8 cellular contexts compared by ENCODE assay signal in genomic region chr4:128831526-128832252, GRCh38. TPM values are rescaled to one million over a fixed set of nuclear protein-coding genes. Genes with fewer than 3 reads are reported as not detected.
A peak's percentile ranks its signal among the peaks of the same experiment; 100 is the strongest.
DNase-seq lines count a peak whose midpoint lies in the region; ATAC-seq and TF ChIP-seq lines count a peak whose summit lies in the region.

No MANE protein-coding gene starts in this region.

- H3K4me1 ChIP-seq in right atrium auricular region: peaks cover 0 to 71% of the 10 kb centered on the region in 2 donors
- H3K4me1 ChIP-seq in MM.1S (ENCODE audit: low read length): peaks cover 70% of the 10 kb centered on the region

- H3K27ac ChIP-seq in right atrium auricular region (peak overlapping the region; percentile 46 to 61), MM.1S (ENCODE audit: low read length) (peak overlapping the region; percentile 66; the same call in 1 of the 2 replicates)

- intact Hi-C loops in Right ventricle myocardium inferior (cut with DNase I): no loop called here
- intact Hi-C loops in Right ventricle myocardium superior (cut with DNase I): no loop called here

- peaks cover 33% of the 10 kb centered on the region for H4K20me1 ChIP-seq in MM.1S (ENCODE audit: insufficient read depth, low read length)

- H3K79me2 ChIP-seq in MM.1S (ENCODE audit: low read length): peaks cover 100% of the 10 kb centered on the region

- no peak overlapping the region for H3K9ac ChIP-seq in MM.1S (ENCODE audit: low read length)

- H2AFZ ChIP-seq in MM.1S (ENCODE audit: low read length): no peak overlapping the region

- DNase-seq in right atrium auricular region (ENCODE audit: low spot score) (no peak), Right ventricle myocardium inferior (ENCODE audit: missing footprints) (no peak), MM.1S (no peak), dermis blood vessel endothelial cell (peak; percentile 33), renal cortical epithelial cell (ENCODE audit: low read depth) (peak; percentile 54), NAMALWA (ENCODE audit: low spot score) (no peak), Right ventricle myocardium superior (no peak), mesenteric fat pad (ENCODE audit: low spot score) (no peak)

- H3K27me3 ChIP-seq in right atrium auricular region: no peaks in the 10 kb centered on the region
- no peaks in the 10 kb centered on the region for H3K27me3 ChIP-seq in MM.1S (replicated peaks; ENCODE audit: insufficient read depth, low read length)

- no peak for ATAC-seq in Right ventricle myocardium inferior
- ATAC-seq in Right ventricle myocardium superior (ENCODE audit: poor library complexity): no peak

- H3K4me2 ChIP-seq in MM.1S (ENCODE audit: low read depth, low read length): peak overlapping the region; percentile 47

- H3K9me2 ChIP-seq in MM.1S (replicated peaks; ENCODE audit: insufficient read depth, low read length): no peaks in the 10 kb centered on the region

- H3K36me3 ChIP-seq in right atrium auricular region (peaks cover 13% of the 10 kb centered on the region), MM.1S (replicated peaks; ENCODE audit: insufficient read depth, low read length) (peaks cover 2% of the 10 kb centered on the region; the same call in 1 of the 2 replicates)

- peaks cover 43% of the 10 kb centered on the region for H3F3A ChIP-seq in MM.1S (ENCODE audit: insufficient read depth, low read length)

- H3K9me3 ChIP-seq in right atrium auricular region (no peaks in the 10 kb centered on the region), MM.1S (replicated peaks; ENCODE audit: insufficient read depth, low read length) (no peaks in the 10 kb centered on the region)

- H3K4me3 ChIP-seq in right atrium auricular region (no peak overlapping the region), MM.1S (ENCODE audit: low read length) (no peak overlapping the region)

- TF ChIP-seq CTCF in right atrium auricular region (IDR thresholded peaks at IDR 0.05) (no peak), MM.1S (IDR thresholded peaks at IDR 0.05; ENCODE audit: low read length) (no peak)

RNA-seq across cellular contexts. Expression of gene JADE1, which starts 22.2 kb away (rescaled TPM):
- 10 to 100 TPM; 15.4 to 34.5 TPM for total RNA-seq in right atrium auricular region
- total RNA-seq in Right ventricle myocardium inferior: 24.3 TPM
- 13.8 and 19.5 TPM in 2 replicates for total RNA-seq in dermis blood vessel endothelial cell
- 34.0 and 150 TPM in 2 replicates for total RNA-seq in renal cortical epithelial cell
- total RNA-seq in Right ventricle myocardium superior: 26.0 TPM
- 53.4 TPM for total RNA-seq in mesenteric fat pad

Comparison
In these comparisons a context has a peak if more than half of its experiments do, and no peak if none do; other contexts are left out.
1. DNase-seq: peak in dermis blood vessel endothelial cell (single experiment) and renal cortical epithelial cell (single experiment); none in right atrium auricular region (single experiment), Right ventricle myocardium inferior (single experiment), MM.1S (single experiment), NAMALWA (single experiment), Right ventricle myocardium superior (single experiment) and mesenteric fat pad (single experiment).